In genomic region chr10:122154733-122155366, GRCh38 we compare ENCODE assay signal across 8 cellular contexts.
A peak's percentile ranks its signal among the peaks of the same experiment; 100 is the strongest.
DNase-seq lines count a peak whose midpoint lies in the region; ATAC-seq and TF ChIP-seq lines count a peak whose summit lies in the region.

No MANE protein-coding gene starts in this region.

- peak overlapping the region; percentile 86 for H3K4me3 Mint-ChIP-seq in HFFc6
- H3K4me3 Mint-ChIP-seq in CD8-positive, alpha-beta T cell: no peak overlapping the region

- H3K9me3 ChIP-seq in mammary epithelial cell (replicated peaks; ENCODE audit: insufficient read depth, low read length): no peaks in the 10 kb centered on the region
- H3K9me3 ChIP-seq in spleen: no peaks in the 10 kb centered on the region
- no peaks in the 10 kb centered on the region for H3K9me3 ChIP-seq in CD8-positive, alpha-beta T cell (ENCODE audit: low read length)

- WGBS in mammary epithelial cell (ENCODE audit: low coverage, missing lambda C conversion rate): 23% methylated on average over 20 of the region's 21 CpGs
- 54 to 63% (median 59%) methylated on average over 20 to 21 of the region's 21 CpGs for WGBS in spleen, 5 donors

- H3K4me1 ChIP-seq in mammary epithelial cell (ENCODE audit: insufficient read depth, low read length): peaks cover 11% of the 10 kb centered on the region
- peaks cover 0 to 2% (median 0%) of the 10 kb centered on the region in 6 donors for H3K4me1 ChIP-seq in spleen
- H3K4me1 ChIP-seq in CD8-positive, alpha-beta T cell (ENCODE audit: insufficient read depth, low read length): no peaks in the 10 kb centered on the region

- POLR2A ChIA-PET in CD8-positive, alpha-beta T cell (lab: Charles Lee): no interaction called here

- DNase-seq in HFFc6 (peak; percentile 33), mammary epithelial cell (peak; percentile 24), iris pigment epithelial cell (ENCODE audit: low read depth) (peak; percentile 51), spleen (peak; percentile 62), SHP77 treated with DMSO at 0.1 percent for 48 hours (lab: John Stamatoyannopoulos, UW) (no peak), NCI-H82 treated with DMSO at 0.1 percent for 48 hours (lab: John Stamatoyannopoulos, UW; ENCODE audit: unreplicated experiment) (no peak)
- no peak for DNase-seq in CD8-positive, alpha-beta T cell

- CTCF ChIA-PET in mammary epithelial cell (lab: Charles Lee; ENCODE audit: low non-redundant PET): no interaction called here
- CTCF ChIA-PET in CD8-positive, alpha-beta T cell (lab: Charles Lee): no interaction called here

- peaks cover 4% of the 10 kb centered on the region for H3K79me2 ChIP-seq in mammary epithelial cell (ENCODE audit: insufficient read depth, low read length)

- H3K27me3 Mint-ChIP-seq in HFFc6 (ENCODE audit: insufficient read depth): no peaks in the 10 kb centered on the region; the same call in 1 of the 2 replicates
- H3K27me3 Mint-ChIP-seq in CD8-positive, alpha-beta T cell (ENCODE audit: low read depth): peaks cover 15% of the 10 kb centered on the region

- H3K27me3 ChIP-seq in mammary epithelial cell (ENCODE audit: insufficient read depth, low read length) (no peaks in the 10 kb centered on the region), spleen (replicated peaks in 1 of 7) (peaks cover 0 to 21% (median 0%) of the 10 kb centered on the region in 7 donors)
- H3K27me3 ChIP-seq in CD8-positive, alpha-beta T cell (ENCODE audit: insufficient read depth, low read length): no peaks in the 10 kb centered on the region

- peak overlapping the region; percentile 58 for H2AFZ ChIP-seq in mammary epithelial cell (ENCODE audit: low read depth, low read length)

- H3K27ac Mint-ChIP-seq in HFFc6: peak overlapping the region; percentile 91
- no peak overlapping the region for H3K27ac Mint-ChIP-seq in CD8-positive, alpha-beta T cell

- no peak overlapping the region for H3K9ac ChIP-seq in mammary epithelial cell (ENCODE audit: insufficient read depth, low read length)

- ATAC-seq in CD8-positive, alpha-beta T cell: no peak
- no peak for ATAC-seq in HG03135 (IDR thresholded peaks at IDR 0.05; ENCODE audit: unreplicated experiment)

- no peak for TF ChIP-seq POLR2A in spleen (IDR thresholded peaks at IDR 0.05)

- in situ Hi-C loops in mammary epithelial cell (cut with MboI; ENCODE audit: low sequenced_read_pairs in 2 of 2): no loop called here

- H3K27ac ChIP-seq in mammary epithelial cell (ENCODE audit: insufficient read depth, low read depth, low read length): no peak overlapping the region
- no peak overlapping the region for H3K27ac ChIP-seq in spleen
- H3K27ac ChIP-seq in CD8-positive, alpha-beta T cell (ENCODE audit: low read depth, low read length): no peak overlapping the region

- peaks cover 2% of the 10 kb centered on the region for H3K36me3 ChIP-seq in mammary epithelial cell (ENCODE audit: insufficient read depth, low read length)
- H3K36me3 ChIP-seq in spleen: no peaks in the 10 kb centered on the region
- no peaks in the 10 kb centered on the region for H3K36me3 ChIP-seq in CD8-positive, alpha-beta T cell (ENCODE audit: insufficient read depth, low read length)

- dilution Hi-C loops in mammary epithelial cell (cut with HindIII; ENCODE audit: low sequenced_read_pairs): loop anchor here (5.0 kb wide), 1 partner anchor 77 kb away; no protein-coding TSS in a partner anchor

- H3K4me3 ChIP-seq in mammary epithelial cell (replicated peaks in 1 of 3; ENCODE audit: insufficient read depth in 1 of 3, low read depth in 2 of 3, low read length in 3 of 3) (no peak overlapping the region), spleen (no peak overlapping the region)
- H3K4me3 ChIP-seq in CD8-positive, alpha-beta T cell (ENCODE audit: low read depth, low read length): no peak overlapping the region

- H3K4me1 Mint-ChIP-seq in HFFc6 (ENCODE audit: low read depth): peaks cover 41% of the 10 kb centered on the region
- no peaks in the 10 kb centered on the region for H3K4me1 Mint-ChIP-seq in CD8-positive, alpha-beta T cell (ENCODE audit: low read depth)

- H4K20me1 ChIP-seq in mammary epithelial cell (ENCODE audit: insufficient read depth, low read length): no peaks in the 10 kb centered on the region

- H3K4me2 ChIP-seq in mammary epithelial cell (ENCODE audit: insufficient read depth, low read depth, low read length): peak overlapping the region; percentile 39

- H3K36me3 Mint-ChIP-seq in HFFc6 (ENCODE audit: low read depth): no peaks in the 10 kb centered on the region
- H3K36me3 Mint-ChIP-seq in CD8-positive, alpha-beta T cell: no peaks in the 10 kb centered on the region

- H3K9me3 Mint-ChIP-seq in HFFc6: no peaks in the 10 kb centered on the region
- H3K9me3 Mint-ChIP-seq in CD8-positive, alpha-beta T cell: no peaks in the 10 kb centered on the region

- intact Hi-C loops in mammary epithelial cell (cut with micrococcal nuclease): no loop called here
- intact Hi-C loops in spleen (cut with DNase I; ENCODE audit: low total_unique reads): no loop called here
- intact Hi-C loops in CD8-positive, alpha-beta T cell (cut with DNase I, micrococcal nuclease): no loop called here

- TF ChIP-seq CTCF in HFFc6 (IDR thresholded peaks at IDR 0.05) (peak; percentile 43; the same call in 1 of the 2 replicates), mammary epithelial cell (conservative IDR thresholded peaks at IDR 0.05 in 1 of 2, IDR thresholded peaks at IDR 0.05 in 1 of 2; ENCODE audit: extremely low read depth in 1 of 2, insufficient read depth in 1 of 2, low read depth in 1 of 2, low read length in 2 of 2) (no peak), spleen (IDR thresholded peaks at IDR 0.05 in 8 of 11, conservative IDR thresholded peaks at IDR 0.05 in 3 of 11) (no peak)
- no peak for TF ChIP-seq CTCF in CD8-positive, alpha-beta T cell (IDR thresholded peaks at IDR 0.05)

- no TSS peak for BruUV-seq in mammary epithelial cell (replicated peaks; lab: Mats Ljungman, UMichigan)

Comparison
In these comparisons a context has a peak if more than half of its experiments do, and no peak if none do; other contexts are left out.
1. DNase-seq: peak in HFFc6 (single experiment), mammary epithelial cell (single experiment), iris pigment epithelial cell (single experiment) and spleen (single experiment); none in SHP77 treated with DMSO at 0.1 percent for 48 hours (single experiment), NCI-H82 treated with DMSO at 0.1 percent for 48 hours (single experiment) and CD8-positive, alpha-beta T cell (0 of 7).